ENCODE assay signal across 9 cellular contexts in genomic region chr21:41951876-41952567, GRCh38. TPM values are rescaled to one million over a fixed set of nuclear protein-coding genes. Genes with fewer than 3 reads are reported as not detected.
A peak's percentile ranks its signal among the peaks of the same experiment; 100 is the strongest.
DNase-seq lines count a peak whose midpoint lies in the region; ATAC-seq and TF ChIP-seq lines count a peak whose summit lies in the region.
"Had no signal": no experiment of that assay in that cellular context is flagged by ENCODE, and none has a peak within 500 bp of the region (broad histone marks: within the 10 kb centered on the region; RNA-seq: fewer than 3 reads in every experiment).

No MANE protein-coding gene starts in this region.

- H3K4me1 Mint-ChIP-seq in activated CD4-positive, alpha-beta T cell treated with anti-CD3 and anti-CD28 coated beads for 36 hours: peaks cover 11% of the 10 kb centered on the region
- peaks cover 15% of the 10 kb centered on the region for H3K4me1 Mint-ChIP-seq in activated naive CD8-positive, alpha-beta T cell (ENCODE audit: low read depth)

- H3K27me3 Mint-ChIP-seq in activated CD4-positive, alpha-beta T cell treated with anti-CD3 and anti-CD28 coated beads for 36 hours: peaks cover 16% of the 10 kb centered on the region
- H3K27me3 Mint-ChIP-seq in activated naive CD8-positive, alpha-beta T cell: peaks cover 8% of the 10 kb centered on the region

- no peaks in the 10 kb centered on the region for H3K9me3 Mint-ChIP-seq in activated CD4-positive, alpha-beta T cell treated with anti-CD3 and anti-CD28 coated beads for 36 hours (ENCODE audit: low read depth)
- no peaks in the 10 kb centered on the region for H3K9me3 Mint-ChIP-seq in activated naive CD8-positive, alpha-beta T cell (ENCODE audit: low read depth)

- H3K79me2 ChIP-seq in hepatocyte: peaks cover 13% of the 10 kb centered on the region

- H3K9ac ChIP-seq in stomach smooth muscle (ENCODE audit: low read length in 2 of 2): no peak overlapping the region

- H3K4me3 ChIP-seq in hepatocyte: no peak overlapping the region
- peak overlapping the region; percentile 62 to 76 for H3K4me3 ChIP-seq in stomach smooth muscle (ENCODE audit: low read length in 2 of 2)

- DNase-seq in activated CD4-positive, alpha-beta T cell treated with anti-CD3 and anti-CD28 coated beads for 36 hours: no peak
- no peak for DNase-seq in activated CD4-positive, alpha-beta T cell treated with anti-CD3 and anti-CD28 coated beads, Interleukin-2, amount 50 U/mL, for 48 hours
- DNase-seq in hepatocyte (ENCODE audit: low spot score): no peak
- no peak for DNase-seq in SKM-1 treated with dmso at 0.1 percent for 144 hours (lab: John Stamatoyannopoulos, UW; ENCODE audit: unreplicated experiment)
- DNase-seq in NCI-H774 (lab: John Stamatoyannopoulos, UW): no peak
- DNase-seq: mesendoderm had no signal

- H3K4me1 ChIP-seq in hepatocyte (ENCODE audit: insufficient read depth) (peaks cover 10% of the 10 kb centered on the region), stomach smooth muscle (ENCODE audit: control insufficient read depth, insufficient read depth, low read length) (peaks cover 44% of the 10 kb centered on the region)

- H3K9me2 ChIP-seq in hepatocyte (replicated peaks; ENCODE audit: insufficient read depth): no peaks in the 10 kb centered on the region

- H3K36me3 ChIP-seq in hepatocyte (replicated peaks; ENCODE audit: insufficient read depth, low read depth) (no peaks in the 10 kb centered on the region), stomach smooth muscle (ENCODE audit: control insufficient read depth in 2 of 2, insufficient read depth in 2 of 2, low read length in 2 of 2) (peaks cover 0 to 2% of the 10 kb centered on the region in 2 donors)

- no peak overlapping the region for H2AFZ ChIP-seq in hepatocyte

- POLR2A ChIA-PET in activated CD4-positive, alpha-beta T cell treated with anti-CD3 and anti-CD28 coated beads for 36 hours (lab: Charles Lee): interaction anchor here (0.6 kb wide), 1 partner anchor 24 kb away, joined by 5 read pairs; no protein-coding TSS in a partner anchor

- H3K27ac ChIP-seq in hepatocyte (no peak overlapping the region), stomach smooth muscle (ENCODE audit: low read length) (no peak overlapping the region)

- H3K27ac Mint-ChIP-seq in activated CD4-positive, alpha-beta T cell treated with anti-CD3 and anti-CD28 coated beads for 36 hours: no peak overlapping the region
- H3K27ac Mint-ChIP-seq in activated naive CD8-positive, alpha-beta T cell: peak overlapping the region; percentile 50

- H3K4me3 Mint-ChIP-seq in activated CD4-positive, alpha-beta T cell treated with anti-CD3 and anti-CD28 coated beads for 36 hours: peak overlapping the region; percentile 38
- peak overlapping the region; percentile 73 for H3K4me3 Mint-ChIP-seq in activated naive CD8-positive, alpha-beta T cell

- H3K27me3 ChIP-seq in hepatocyte (no peaks in the 10 kb centered on the region), stomach smooth muscle (ENCODE audit: control insufficient read depth in 1 of 2, insufficient read depth in 2 of 2, low read length in 2 of 2) (no peaks in the 10 kb centered on the region)

- WGBS in hepatocyte (ENCODE audit: low lambda C conversion rate, missing lambda C conversion rate): 96% methylated on average over 5 of the region's 5 CpGs

- CTCF ChIA-PET in activated CD4-positive, alpha-beta T cell treated with anti-CD3 and anti-CD28 coated beads for 36 hours (lab: Charles Lee): interaction anchor here (0.6 kb wide), 1 partner anchor 32 kb away, joined by 4 read pairs; no protein-coding TSS in a partner anchor

- no peaks in the 10 kb centered on the region for H3K36me3 Mint-ChIP-seq in activated CD4-positive, alpha-beta T cell treated with anti-CD3 and anti-CD28 coated beads for 36 hours (ENCODE audit: low read depth)
- no peaks in the 10 kb centered on the region for H3K36me3 Mint-ChIP-seq in activated naive CD8-positive, alpha-beta T cell

- no peak for ATAC-seq in activated CD4-positive, alpha-beta T cell treated with anti-CD3 and anti-CD28 coated beads for 36 hours
- no peak for ATAC-seq in HG03571 (IDR thresholded peaks at IDR 0.05; ENCODE audit: unreplicated experiment)

- peak overlapping the region; percentile 92 for H3K4me2 ChIP-seq in hepatocyte

- H4K20me1 ChIP-seq in hepatocyte (ENCODE audit: insufficient read depth, poor library complexity, severe bottlenecking): peaks cover 2% of the 10 kb centered on the region

- intact Hi-C loops in activated CD4-positive, alpha-beta T cell treated with anti-CD3 and anti-CD28 coated beads for 36 hours (cut with DNase I, micrococcal nuclease): no loop called here

- TF ChIP-seq CTCF in hepatocyte (IDR thresholded peaks at IDR 0.05; ENCODE audit: poor library complexity): no peak

- no peaks in the 10 kb centered on the region for H3K9me3 ChIP-seq in hepatocyte (ENCODE audit: low read depth)
- H3K9me3 ChIP-seq in stomach smooth muscle (ENCODE audit: control insufficient read depth in 2 of 2, low read length in 2 of 2): no peaks in the 10 kb centered on the region

RNA-seq across cellular contexts. Expression of gene C2CD2, which starts 1.8 kb away (rescaled TPM):
- 1 to 10 TPM; 6.8 to 7.3 TPM for total RNA-seq in activated CD4-positive, alpha-beta T cell treated with anti-CD3 and anti-CD28 coated beads for 36 hours
- total RNA-seq in hepatocyte: 8.6 and 13.9 TPM in 2 replicates
- 6.4 and 7.3 TPM in 2 replicates for polyA plus RNA-seq in hepatocyte

RNA-seq across cellular contexts. Expression of gene ZBTB21, which starts 58.1 kb away (rescaled TPM):
- total RNA-seq in activated CD4-positive, alpha-beta T cell treated with anti-CD3 and anti-CD28 coated beads for 36 hours: 10 to 100 TPM; 30.7 to 32.9 TPM
- 13.8 and 21.5 TPM in 2 replicates for total RNA-seq in hepatocyte
- 6.0 and 8.1 TPM in 2 replicates for polyA plus RNA-seq in hepatocyte
